Comparison of ENCODE assay signal across 8 cellular contexts in the genomic region with DNA sequence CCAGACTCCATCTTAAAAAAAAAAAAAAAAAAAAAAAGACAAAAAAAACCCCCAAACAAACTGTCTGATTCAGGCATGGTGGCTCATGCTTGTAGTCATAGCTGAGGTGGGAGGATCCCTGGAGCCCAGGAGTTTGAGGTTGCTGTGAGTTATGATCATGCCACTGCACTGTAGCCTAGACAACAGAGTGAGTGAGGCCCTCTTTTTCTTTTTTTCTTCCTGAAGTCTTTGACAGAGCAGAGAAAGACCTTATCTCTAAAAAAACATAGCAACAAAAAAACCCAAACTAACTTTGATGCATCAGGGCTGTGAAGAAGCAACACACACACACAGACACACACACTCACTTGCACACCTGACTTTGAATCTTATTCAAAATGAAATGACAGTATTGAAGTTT. TPM values are rescaled to one million over a fixed set of nuclear protein-coding genes. Genes with fewer than 3 reads are reported as not detected.
DNase-seq lines count a peak whose midpoint lies in the region; ATAC-seq and TF ChIP-seq lines count a peak whose summit lies in the region.

No MANE protein-coding gene starts in this region.

- H3K4me3 Mint-ChIP-seq in activated CD4-positive, alpha-beta T cell treated with anti-CD3 and anti-CD28 coated beads, Interleukin-2, amount 10 ng/mL, durations not matched to agents 7 days and 5 days: no peak overlapping the region
- H3K4me3 Mint-ChIP-seq in stimulated activated naive CD8-positive, alpha-beta T cell treated with anti-CD3 and anti-CD28 coated beads, Interleukin-15, amount 100 ng/mL, for 72 hours: peak overlapping the region in 1 of 2 donors; percentile 21

- H3K36me3 Mint-ChIP-seq in activated CD4-positive, alpha-beta T cell treated with anti-CD3 and anti-CD28 coated beads, Interleukin-2, amount 10 ng/mL, durations not matched to agents 7 days and 5 days (ENCODE audit: low read depth): peaks cover 21% of the 10 kb centered on the region

- POLR2A ChIA-PET in activated CD4-positive, alpha-beta T cell treated with anti-CD3 and anti-CD28 coated beads, Interleukin-2, amount 10 ng/mL, durations not matched to agents 7 days and 5 days (lab: Charles Lee): no interaction called here

- peak; percentile 31 for ATAC-seq in esophagus mucosa
- ATAC-seq in stimulated activated naive CD8-positive, alpha-beta T cell treated with anti-CD3 and anti-CD28 coated beads, Interleukin-15, amount 100 ng/mL, for 72 hours: peak; percentile 83
- no peak for ATAC-seq in GM18861 (IDR thresholded peaks at IDR 0.05; ENCODE audit: unreplicated experiment)
- ATAC-seq in HG02981 (IDR thresholded peaks at IDR 0.05; ENCODE audit: unreplicated experiment): no peak

- peaks cover 19% of the 10 kb centered on the region for H3K9me3 Mint-ChIP-seq in activated CD4-positive, alpha-beta T cell treated with anti-CD3 and anti-CD28 coated beads, Interleukin-2, amount 10 ng/mL, durations not matched to agents 7 days and 5 days
- H3K9me3 Mint-ChIP-seq in stimulated activated naive CD8-positive, alpha-beta T cell treated with anti-CD3 and anti-CD28 coated beads, Interleukin-15, amount 100 ng/mL, for 72 hours: peaks cover 0 to 6% of the 10 kb centered on the region in 2 donors

- CTCF ChIA-PET in activated CD4-positive, alpha-beta T cell treated with anti-CD3 and anti-CD28 coated beads, Interleukin-2, amount 10 ng/mL, durations not matched to agents 7 days and 5 days (lab: Charles Lee): interaction anchor here (0.7 kb wide), 1 partner anchor 138 kb away, joined by 4 read pairs; no protein-coding TSS in a partner anchor

- peak; percentile 35 for DNase-seq in activated CD4-positive, CD25-positive, alpha-beta regulatory T cell treated with anti-CD3 and anti-CD28 coated beads, Interleukin-2, amount 50 U/mL, for 16 hours (ENCODE audit: low read depth, low spot score)
- DNase-seq in activated CD4-positive, CD25-positive, alpha-beta regulatory T cell treated with anti-CD3 and anti-CD28 coated beads, Interleukin-2, amount 50 U/mL, for 72 hours: no peak
- peak; percentile 57 for DNase-seq in activated CD4-positive, alpha-beta T cell treated with anti-CD3 and anti-CD28 coated beads, Interleukin-2, amount 10 ng/mL, durations not matched to agents 7 days and 5 days
- DNase-seq in stimulated activated naive CD8-positive, alpha-beta T cell treated with anti-CD3 and anti-CD28 coated beads, Interleukin-15, amount 100 ng/mL, for 72 hours: peak; percentile 48 to 79
- DNase-seq in GM10266 (ENCODE audit: extremely low spot score): no peak

- peak overlapping the region; percentile 73 for H3K27ac Mint-ChIP-seq in activated CD4-positive, alpha-beta T cell treated with anti-CD3 and anti-CD28 coated beads, Interleukin-2, amount 10 ng/mL, durations not matched to agents 7 days and 5 days
- peak overlapping the region; percentile 86 to 89 for H3K27ac Mint-ChIP-seq in stimulated activated naive CD8-positive, alpha-beta T cell treated with anti-CD3 and anti-CD28 coated beads, Interleukin-15, amount 100 ng/mL, for 72 hours

- no peak for TF ChIP-seq CTCF in GM10266 (IDR thresholded peaks at IDR 0.05; ENCODE audit: control insufficient read depth, insufficient read depth, low read depth, missing control alignments)

- H3K27me3 Mint-ChIP-seq in activated CD4-positive, alpha-beta T cell treated with anti-CD3 and anti-CD28 coated beads, Interleukin-2, amount 10 ng/mL, durations not matched to agents 7 days and 5 days: no peaks in the 10 kb centered on the region
- H3K27me3 Mint-ChIP-seq in stimulated activated naive CD8-positive, alpha-beta T cell treated with anti-CD3 and anti-CD28 coated beads, Interleukin-15, amount 100 ng/mL, for 72 hours: no peaks in the 10 kb centered on the region

- peaks cover 53% of the 10 kb centered on the region for H3K4me1 Mint-ChIP-seq in activated CD4-positive, alpha-beta T cell treated with anti-CD3 and anti-CD28 coated beads, Interleukin-2, amount 10 ng/mL, durations not matched to agents 7 days and 5 days
- H3K4me1 Mint-ChIP-seq in stimulated activated naive CD8-positive, alpha-beta T cell treated with anti-CD3 and anti-CD28 coated beads, Interleukin-15, amount 100 ng/mL, for 72 hours: peaks cover 73% of the 10 kb centered on the region

RNA-seq across cellular contexts. Expression of a gene that starts 7.7 kb away (rescaled TPM):
- 1 to 10 TPM; 6.1 to 6.6 TPM for total RNA-seq in activated CD4-positive, alpha-beta T cell treated with anti-CD3 and anti-CD28 coated beads, Interleukin-2, amount 10 ng/mL, durations not matched to agents 7 days and 5 days
- total RNA-seq in esophagus mucosa: 4.1 TPM

Comparison
In these comparisons a context has a peak if more than half of its experiments do, and no peak if none do; other contexts are left out.
1. DNase-seq: peak in activated CD4-positive, CD25-positive, alpha-beta regulatory T cell treated with anti-CD3 and anti-CD28 coated beads, Interleukin-2, amount 50 U/mL, for 16 hours (single experiment), activated CD4-positive, alpha-beta T cell treated with anti-CD3 and anti-CD28 coated beads, Interleukin-2, amount 10 ng/mL, durations not matched to agents 7 days and 5 days (single experiment) and stimulated activated naive CD8-positive, alpha-beta T cell treated with anti-CD3 and anti-CD28 coated beads, Interleukin-15, amount 100 ng/mL, for 72 hours (2 of 2); none in activated CD4-positive, CD25-positive, alpha-beta regulatory T cell treated with anti-CD3 and anti-CD28 coated beads, Interleukin-2, amount 50 U/mL, for 72 hours (single experiment) and GM10266 (single experiment).
2. ATAC-seq: peak in esophagus mucosa (single experiment) and stimulated activated naive CD8-positive, alpha-beta T cell treated with anti-CD3 and anti-CD28 coated beads, Interleukin-15, amount 100 ng/mL, for 72 hours (single experiment); none in GM18861 (single experiment) and HG02981 (single experiment).